In the genomic region with DNA sequence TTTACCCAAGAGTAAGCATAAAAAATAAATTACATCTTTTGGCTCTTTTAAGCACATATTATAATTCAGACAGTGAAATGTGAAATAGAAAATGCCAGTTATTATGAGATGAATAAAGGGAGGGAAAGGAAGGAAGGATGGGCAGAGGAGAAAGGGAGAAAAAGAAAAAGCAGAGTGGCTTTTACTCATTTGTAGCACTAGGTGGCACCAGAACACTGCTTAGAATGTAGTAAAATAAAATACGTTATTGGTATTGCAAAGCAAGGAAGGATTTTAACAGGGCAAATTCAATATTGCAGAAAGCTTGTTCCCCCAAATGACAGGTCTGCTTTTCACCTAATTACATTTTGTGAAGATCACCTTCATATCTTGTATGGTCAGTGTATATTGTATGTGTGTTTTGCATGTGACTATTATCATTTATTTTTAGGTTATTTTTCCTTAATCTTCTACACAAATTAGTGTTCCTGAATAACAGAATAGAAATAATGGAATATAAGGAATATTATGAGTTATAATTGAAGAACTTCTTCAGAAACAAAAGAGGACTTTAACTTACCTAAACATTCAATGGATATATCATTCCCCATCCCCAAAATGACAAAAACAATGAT, we compare ENCODE assay signal across 8 cellular contexts. TPM values are rescaled to one million over a fixed set of nuclear protein-coding genes. Genes with fewer than 3 reads are reported as not detected.
DNase-seq lines count a peak whose midpoint lies in the region; ATAC-seq, FAIRE-seq and TF ChIP-seq lines count a peak whose summit lies in the region.

No MANE protein-coding gene starts in this region.

- no peaks in the 10 kb centered on the region for H3K4me1 Mint-ChIP-seq in CD8-positive, alpha-beta T cell (ENCODE audit: low read depth)
- no peaks in the 10 kb centered on the region for H3K4me1 Mint-ChIP-seq in stimulated activated effector memory CD8-positive, alpha-beta T cell treated with anti-CD3 and anti-CD28 coated beads, Interleukin-12 subunit alpha, Interleukin-12 subunit beta, amount 100 ng/mL, for 72 hours

- H3K4me3 Mint-ChIP-seq in CD8-positive, alpha-beta T cell = no peak overlapping the region
- H3K4me3 Mint-ChIP-seq in stimulated activated effector memory CD8-positive, alpha-beta T cell treated with anti-CD3 and anti-CD28 coated beads, Interleukin-12 subunit alpha, Interleukin-12 subunit beta, amount 100 ng/mL, for 72 hours = no peak overlapping the region

- DNase-seq in CD8-positive, alpha-beta T cell = peak in 1 of 7 experiments; percentile 7
- peak; percentile 40 for DNase-seq in HEK293T (ENCODE audit: extremely low spot score)
- peak; percentile 73 for DNase-seq in OCI-M1 (lab: John Stamatoyannopoulos, UW)
- DNase-seq in dermis microvascular lymphatic vessel endothelial cell (ENCODE audit: low read depth in 2 of 2) = peak; percentile 10 to 21
- no peak for DNase-seq in pancreas
- DNase-seq in NCI-H187 treated with DMSO at 0.1 percent for 48 hours (lab: John Stamatoyannopoulos, UW) = no peak
- no peak for DNase-seq in mucosa of gallbladder (ENCODE audit: low spot score)
- no peak for DNase-seq in stimulated activated effector memory CD8-positive, alpha-beta T cell treated with anti-CD3 and anti-CD28 coated beads, Interleukin-12 subunit alpha, Interleukin-12 subunit beta, amount 100 ng/mL, for 72 hours (ENCODE audit: low spot score in 2 of 2)

- H3K4me1 ChIP-seq in CD8-positive, alpha-beta T cell (ENCODE audit: insufficient read depth, low read length) = no peaks in the 10 kb centered on the region
- no peaks in the 10 kb centered on the region for H3K4me1 ChIP-seq in pancreas

- intact Hi-C loops in CD8-positive, alpha-beta T cell (cut with DNase I, micrococcal nuclease) = loop anchor here (1.0 to 10.0 kb wide), 7 partner anchors 60 to 1006 kb away; no protein-coding TSS in a partner anchor
- intact Hi-C loops in pancreas (cut with DNase I) = no loop called here

- no peaks in the 10 kb centered on the region for H3K36me3 Mint-ChIP-seq in CD8-positive, alpha-beta T cell
- H3K36me3 Mint-ChIP-seq in stimulated activated effector memory CD8-positive, alpha-beta T cell treated with anti-CD3 and anti-CD28 coated beads, Interleukin-12 subunit alpha, Interleukin-12 subunit beta, amount 100 ng/mL, for 72 hours = no peaks in the 10 kb centered on the region

- no peak overlapping the region for H3K27ac ChIP-seq in CD8-positive, alpha-beta T cell (ENCODE audit: low read depth, low read length)
- no peak overlapping the region for H3K27ac ChIP-seq in pancreas

- POLR2A ChIA-PET in CD8-positive, alpha-beta T cell (lab: Charles Lee) = no interaction called here
- POLR2A ChIA-PET in HEK293T (lab: Yijun Ruan, JAX) = no interaction called here

- peaks cover 11% of the 10 kb centered on the region for H3K27me3 Mint-ChIP-seq in CD8-positive, alpha-beta T cell (ENCODE audit: low read depth)

- ATAC-seq in CD8-positive, alpha-beta T cell = peak; percentile 49
- ATAC-seq in pancreas = peak; percentile 56 to 89 (median 80)
- ATAC-seq in stimulated activated effector memory CD8-positive, alpha-beta T cell treated with anti-CD3 and anti-CD28 coated beads, Interleukin-12 subunit alpha, Interleukin-12 subunit beta, amount 100 ng/mL, for 72 hours = no peak

- no peak overlapping the region for H3K27ac Mint-ChIP-seq in CD8-positive, alpha-beta T cell
- H3K27ac Mint-ChIP-seq in stimulated activated effector memory CD8-positive, alpha-beta T cell treated with anti-CD3 and anti-CD28 coated beads, Interleukin-12 subunit alpha, Interleukin-12 subunit beta, amount 100 ng/mL, for 72 hours = no peak overlapping the region

- peak; percentile 94 for FAIRE-seq in pancreas (lab: Jason Lieb, UNC)

- H3K4me3 ChIP-seq in CD8-positive, alpha-beta T cell (ENCODE audit: low read depth, low read length) = no peak overlapping the region
- H3K4me3 ChIP-seq in pancreas = no peak overlapping the region

- CTCF ChIA-PET in CD8-positive, alpha-beta T cell (lab: Charles Lee) = interaction anchor here (0.6 to 2.7 kb wide), 23 partner anchors 8 to 770 kb away, joined by 3 to 19 read pairs (median 3); a partner anchor contains a TSS
- CTCF ChIA-PET in HEK293T (lab: Yijun Ruan, JAX) = interaction anchor here (0.6 to 1.0 kb wide), 4 partner anchors 23 to 761 kb away, joined by 3 to 4 read pairs (median 3); a partner anchor contains a TSS

- H3K36me3 ChIP-seq in CD8-positive, alpha-beta T cell (ENCODE audit: insufficient read depth, low read length) = no peaks in the 10 kb centered on the region
- H3K36me3 ChIP-seq in pancreas = no peaks in the 10 kb centered on the region

- peak; percentile 95 for TF ChIP-seq CTCF in CD8-positive, alpha-beta T cell (IDR thresholded peaks at IDR 0.05)
- TF ChIP-seq CTCF in pancreas (IDR thresholded peaks at IDR 0.05) = peak; percentile 35 to 71 (median 60)

- H3K27me3 ChIP-seq in CD8-positive, alpha-beta T cell (ENCODE audit: insufficient read depth, low read length) = no peaks in the 10 kb centered on the region
- no peaks in the 10 kb centered on the region for H3K27me3 ChIP-seq in pancreas

- 0 to 2% methylated on average over 1 of the region's 1 CpG for WGBS in pancreas, 2 donors

- H3K9me3 Mint-ChIP-seq in CD8-positive, alpha-beta T cell = no peaks in the 10 kb centered on the region
- H3K9me3 Mint-ChIP-seq in stimulated activated effector memory CD8-positive, alpha-beta T cell treated with anti-CD3 and anti-CD28 coated beads, Interleukin-12 subunit alpha, Interleukin-12 subunit beta, amount 100 ng/mL, for 72 hours = no peaks in the 10 kb centered on the region

- H3K9me3 ChIP-seq in CD8-positive, alpha-beta T cell (ENCODE audit: low read length) = no peaks in the 10 kb centered on the region
- no peaks in the 10 kb centered on the region for H3K9me3 ChIP-seq in pancreas

TF ChIP-seq in HEK293T, 16 proteins besides CTCF, POLR2A, EP300 and RAD21:
- no peak for TF ChIP-seq ELF4 (IDR thresholded peaks at IDR 0.05)
- no peak for TF ChIP-seq NFRKB (IDR thresholded peaks at IDR 0.05)
- TF ChIP-seq FOXK2 (IDR thresholded peaks at IDR 0.05) = no peak
- TF ChIP-seq, protein P1, sequence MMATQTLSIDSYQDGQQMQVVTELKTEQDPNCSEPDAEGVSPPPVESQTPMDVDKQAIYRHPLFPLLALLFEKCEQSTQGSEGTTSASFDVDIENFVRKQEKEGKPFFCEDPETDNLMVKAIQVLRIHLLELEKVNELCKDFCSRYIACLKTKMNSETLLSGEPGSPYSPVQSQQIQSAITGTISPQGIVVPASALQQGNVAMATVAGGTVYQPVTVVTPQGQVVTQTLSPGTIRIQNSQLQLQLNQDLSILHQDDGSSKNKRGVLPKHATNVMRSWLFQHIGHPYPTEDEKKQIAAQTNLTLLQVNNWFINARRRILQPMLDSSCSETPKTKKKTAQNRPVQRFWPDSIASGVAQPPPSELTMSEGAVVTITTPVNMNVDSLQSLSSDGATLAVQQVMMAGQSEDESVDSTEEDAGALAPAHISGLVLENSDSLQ (IDR thresholded peaks at IDR 0.05) = no peak
- no peak for TF ChIP-seq FOXM1 (IDR thresholded peaks at IDR 0.05; ENCODE audit: borderline replicate concordance)
- TF ChIP-seq BHLHE40 (IDR thresholded peaks at IDR 0.05; ENCODE audit: borderline replicate concordance) = no peak
- TF ChIP-seq TARDBP (IDR thresholded peaks at IDR 0.05) = no peak

RNA-seq across cellular contexts. Expression of a gene that starts 9.1 kb away (rescaled TPM):
- total RNA-seq in CD8-positive, alpha-beta T cell = 10 to 100 TPM; 36.4 to 36.7 TPM
- total RNA-seq in dermis microvascular lymphatic vessel endothelial cell (0.38 and 1.4 TPM in 2 replicates), pancreas (10 to 100 TPM in 2 of 6 donors, 1 to 10 TPM in 4; 7.6 to 13.4 (median 8.7) TPM), mucosa of gallbladder (28.4 TPM)
- 10 to 100 TPM in 1 of 2 donors, 1 to 10 TPM in 1; 5.5 to 25.9 TPM for polyA plus RNA-seq in pancreas

RNA-seq across cellular contexts. Expression of a gene that starts 22.9 kb away (rescaled TPM):
- total RNA-seq in CD8-positive, alpha-beta T cell = under 1 TPM; 0.73 to 0.92 TPM
- 0.90 and 1.3 TPM in 2 replicates for total RNA-seq in dermis microvascular lymphatic vessel endothelial cell
- 10 to 100 TPM; 12.6 to 18.8 (median 15.3) TPM for total RNA-seq in pancreas
- polyA plus RNA-seq in pancreas = 10 to 100 TPM in 1 of 2 donors, 1 to 10 TPM in 1; 9.7 to 22.0 TPM
- total RNA-seq in mucosa of gallbladder = 11.9 TPM

Comparison
In these comparisons a context has a peak if more than half of its experiments do, and no peak if none do; other contexts are left out.
1. DNase-seq: peak in HEK293T (single experiment), OCI-M1 (single experiment) and dermis microvascular lymphatic vessel endothelial cell (2 of 2); none in pancreas (0 of 6), NCI-H187 treated with DMSO at 0.1 percent for 48 hours (single experiment), mucosa of gallbladder (single experiment) and stimulated activated effector memory CD8-positive, alpha-beta T cell treated with anti-CD3 and anti-CD28 coated beads, Interleukin-12 subunit alpha, Interleukin-12 subunit beta, amount 100 ng/mL, for 72 hours (0 of 2).
2. intact Hi-C loops: an anchor here in CD8-positive, alpha-beta T cell (1.0 to 10.0 kb wide); none called in pancreas.